In genomic region chr2:28360742-28361293, GRCh38 we compare ENCODE assay signal across 9 cellular contexts. TPM values are rescaled to one million over a fixed set of nuclear protein-coding genes. Genes with fewer than 3 reads are reported as not detected.
DNase-seq lines count a peak whose midpoint lies in the region; ATAC-seq and TF ChIP-seq lines count a peak whose summit lies in the region.
"Had no signal": no experiment of that assay in that cellular context is flagged by ENCODE, and none has a peak within 500 bp of the region (broad histone marks: within the 10 kb centered on the region; RNA-seq: fewer than 3 reads in every experiment).

No MANE protein-coding gene starts in this region.

- no peaks in the 10 kb centered on the region for H3K36me3 ChIP-seq in fibroblast of lung (ENCODE audit: control insufficient read depth, insufficient read depth, low read length)

- H3K9me3 ChIP-seq in fibroblast of lung (ENCODE audit: control insufficient read depth, insufficient read depth, low read depth, low read length), result no peaks in the 10 kb centered on the region

- no peak overlapping the region for H2AFZ ChIP-seq in fibroblast of lung (ENCODE audit: low read length)

- H4K20me1 ChIP-seq in fibroblast of lung (ENCODE audit: control insufficient read depth, extremely low read depth, insufficient read depth, low read length), result no peaks in the 10 kb centered on the region

- no peaks in the 10 kb centered on the region for H3K79me2 ChIP-seq in fibroblast of lung (ENCODE audit: control insufficient read depth, insufficient read depth, low read length)

- H3K27ac ChIP-seq in fibroblast of lung (ENCODE audit: insufficient read depth, low read length), result peak overlapping the region; percentile 70

- no peaks in the 10 kb centered on the region for H3K27me3 ChIP-seq in fibroblast of lung (ENCODE audit: control insufficient read depth, insufficient read depth, low read length)

- H3K4me1 ChIP-seq in fibroblast of lung (ENCODE audit: control insufficient read depth, extremely low read depth, insufficient read depth, low read length), result peaks cover 12% of the 10 kb centered on the region

- peak; percentile 31 for DNase-seq in NK-92 treated with Interleukin-12 subunit alpha and Interleukin-12 subunit beta, amount 100 ng/mL, for 24 hours (lab: John Stamatoyannopoulos, UW)
- DNase-seq in NK-92 (lab: John Stamatoyannopoulos, UW; ENCODE audit: unreplicated experiment) (no peak), RPMI7951 (ENCODE audit: low read depth) (peak; percentile 95), fibroblast of lung (ENCODE audit: low read depth in 2 of 2) (peak; percentile 43 to 88), retinal pigment epithelial cell (ENCODE audit: low read depth) (peak; percentile 72), NCI-H2171 treated with DMSO at 0.1 percent for 48 hours (lab: John Stamatoyannopoulos, UW) (no peak)
- DNase-seq: hippocampal formation had no signal

- TF ChIP-seq CTCF in fibroblast of lung (conservative IDR thresholded peaks at IDR 0.05 in 1 of 2, IDR thresholded peaks at IDR 0.05 in 1 of 2; ENCODE audit: low read depth in 1 of 2, low read length in 2 of 2) (no peak), retinal pigment epithelial cell (conservative IDR thresholded peaks at IDR 0.05; ENCODE audit: low read depth, low read length) (no peak)

- ATAC-seq in GM19452 (IDR thresholded peaks at IDR 0.05; ENCODE audit: unreplicated experiment) (no peak), GM21447 (IDR thresholded peaks at IDR 0.05; ENCODE audit: unreplicated experiment) (no peak)

- H3K4me2 ChIP-seq in fibroblast of lung (ENCODE audit: extremely low read depth, insufficient read depth, low read length), result no peak overlapping the region

- H3K4me3 ChIP-seq in fibroblast of lung (replicated peaks in 1 of 4; ENCODE audit: control extremely low read depth in 1 of 4, insufficient read depth in 1 of 4, low read depth in 3 of 4, low read length in 4 of 4) (no peak overlapping the region), retinal pigment epithelial cell (ENCODE audit: low read length) (no peak overlapping the region)

- no peak overlapping the region for H3K9ac ChIP-seq in fibroblast of lung (ENCODE audit: insufficient read depth, low read length)

RNA-seq across cellular contexts. Expression of gene FOSL2, which starts 31.8 kb away (rescaled TPM):
- 44.5 and 44.8 TPM in 2 replicates for total RNA-seq in RPMI7951 (2014; rRNA removed; shearing (Covaris generic))
- total RNA-seq in fibroblast of lung, result 68.6 and 83.6 TPM in 2 replicates
- 27.8 and 58.9 TPM in 2 replicates for polyA plus RNA-seq in fibroblast of lung
- polyA plus RNA-seq in fibroblast of lung (2012), result 33.0 and 74.5 TPM in 2 replicates
- polyA minus RNA-seq in fibroblast of lung (ENCODE audit: low replicate concordance), result 110 and 268 TPM in 2 replicates

Comparison
In these comparisons a context has a peak if more than half of its experiments do, and no peak if none do; other contexts are left out.
1. DNase-seq: peak in NK-92 treated with Interleukin-12 subunit alpha and Interleukin-12 subunit beta, amount 100 ng/mL, for 24 hours (single experiment), RPMI7951 (single experiment), fibroblast of lung (2 of 2) and retinal pigment epithelial cell (single experiment); none in NK-92 (single experiment) and NCI-H2171 treated with DMSO at 0.1 percent for 48 hours (single experiment).